In genomic region chr16:85446846-85447656, GRCh38 we compare ENCODE assay signal across 1 cellular context.
TF ChIP-seq lines count a peak whose summit lies in the region.

No MANE protein-coding gene starts in this region.

TF ChIP-seq in HepG2, 621 proteins besides CTCF, POLR2A, EP300 and RAD21 (continued from another document and continues in another):
- TF ChIP-seq CREB3 (CRISPR knock-in tag; IDR thresholded peaks at IDR 0.05) (no peak), TFDP1 (CRISPR knock-in tag; IDR thresholded peaks at IDR 0.05; ENCODE audit: borderline replicate concordance) (no peak), ZNF350 (CRISPR knock-in tag; IDR thresholded peaks at IDR 0.05; ENCODE audit: borderline replicate concordance, low read depth) (no peak; the same call in 1 of the 2 replicates), ZNF652 (CRISPR knock-in tag; IDR thresholded peaks at IDR 0.05; ENCODE audit: borderline replicate concordance, low read depth) (no peak), PPARG (CRISPR knock-in tag; conservative IDR thresholded peaks at IDR 0.05) (no peak), PCBP1 (IDR thresholded peaks at IDR 0.05; ENCODE audit: borderline replicate concordance, low read depth, low read length) (no peak), KAT2B (IDR thresholded peaks at IDR 0.05; ENCODE audit: borderline replicate concordance, low read depth, low read length) (no peak), CCDC6 (CRISPR knock-in tag; IDR thresholded peaks at IDR 0.05) (no peak), SALL2 (CRISPR knock-in tag; IDR thresholded peaks at IDR 0.05) (no peak), MTF1 (CRISPR knock-in tag; IDR thresholded peaks at IDR 0.05) (no peak), ZNF30 (CRISPR knock-in tag; IDR thresholded peaks at IDR 0.05) (no peak), PAF1 (CRISPR knock-in tag; IDR thresholded peaks at IDR 0.05) (no peak), NR2C2 (CRISPR knock-in tag; IDR thresholded peaks at IDR 0.05; ENCODE audit: borderline replicate concordance) (peak; percentile 78), ZNF615 (CRISPR knock-in tag; IDR thresholded peaks at IDR 0.05; ENCODE audit: borderline replicate concordance) (no peak), ELF4 (CRISPR knock-in tag; IDR thresholded peaks at IDR 0.05; ENCODE audit: borderline replicate concordance) (no peak), ERF (CRISPR knock-in tag; IDR thresholded peaks at IDR 0.05) (0 out of 2 replicates have a peak, but pooled peaks have one; percentile 22), ZNF281 (CRISPR knock-in tag; IDR thresholded peaks at IDR 0.05; ENCODE audit: borderline replicate concordance) (no peak), ZNF639 (CRISPR knock-in tag; conservative IDR thresholded peaks at IDR 0.05) (no peak), ZSCAN20 (CRISPR knock-in tag; IDR thresholded peaks at IDR 0.05; ENCODE audit: borderline replicate concordance) (no peak), HNRNPK (IDR thresholded peaks at IDR 0.05; ENCODE audit: low read depth, low read length, poor library complexity, severe bottlenecking) (no peak), HMGXB4 (CRISPR knock-in tag; IDR thresholded peaks at IDR 0.05; ENCODE audit: borderline replicate concordance in 1 of 2, low read depth in 1 of 2) (0 out of 4 replicates have a peak, but pooled peaks of 1 of the 2 experiments have one; percentile 2), ZFX (CRISPR knock-in tag; IDR thresholded peaks at IDR 0.05; ENCODE audit: low read depth) (peak; percentile 51; the same call in 1 of the 2 replicates)
- TF ChIP-seq, protein P1, sequence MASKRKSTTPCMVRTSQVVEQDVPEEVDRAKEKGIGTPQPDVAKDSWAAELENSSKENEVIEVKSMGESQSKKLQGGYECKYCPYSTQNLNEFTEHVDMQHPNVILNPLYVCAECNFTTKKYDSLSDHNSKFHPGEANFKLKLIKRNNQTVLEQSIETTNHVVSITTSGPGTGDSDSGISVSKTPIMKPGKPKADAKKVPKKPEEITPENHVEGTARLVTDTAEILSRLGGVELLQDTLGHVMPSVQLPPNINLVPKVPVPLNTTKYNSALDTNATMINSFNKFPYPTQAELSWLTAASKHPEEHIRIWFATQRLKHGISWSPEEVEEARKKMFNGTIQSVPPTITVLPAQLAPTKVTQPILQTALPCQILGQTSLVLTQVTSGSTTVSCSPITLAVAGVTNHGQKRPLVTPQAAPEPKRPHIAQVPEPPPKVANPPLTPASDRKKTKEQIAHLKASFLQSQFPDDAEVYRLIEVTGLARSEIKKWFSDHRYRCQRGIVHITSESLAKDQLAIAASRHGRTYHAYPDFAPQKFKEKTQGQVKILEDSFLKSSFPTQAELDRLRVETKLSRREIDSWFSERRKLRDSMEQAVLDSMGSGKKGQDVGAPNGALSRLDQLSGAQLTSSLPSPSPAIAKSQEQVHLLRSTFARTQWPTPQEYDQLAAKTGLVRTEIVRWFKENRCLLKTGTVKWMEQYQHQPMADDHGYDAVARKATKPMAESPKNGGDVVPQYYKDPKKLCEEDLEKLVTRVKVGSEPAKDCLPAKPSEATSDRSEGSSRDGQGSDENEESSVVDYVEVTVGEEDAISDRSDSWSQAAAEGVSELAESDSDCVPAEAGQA (IDR thresholded peaks at IDR 0.05; ENCODE audit: low read depth), result no peak
- TF ChIP-seq, protein P1 (CRISPR knock-in tag; IDR thresholded peaks at IDR 0.05; ENCODE audit: borderline replicate concordance), result no peak
- TF ChIP-seq, protein P2, sequence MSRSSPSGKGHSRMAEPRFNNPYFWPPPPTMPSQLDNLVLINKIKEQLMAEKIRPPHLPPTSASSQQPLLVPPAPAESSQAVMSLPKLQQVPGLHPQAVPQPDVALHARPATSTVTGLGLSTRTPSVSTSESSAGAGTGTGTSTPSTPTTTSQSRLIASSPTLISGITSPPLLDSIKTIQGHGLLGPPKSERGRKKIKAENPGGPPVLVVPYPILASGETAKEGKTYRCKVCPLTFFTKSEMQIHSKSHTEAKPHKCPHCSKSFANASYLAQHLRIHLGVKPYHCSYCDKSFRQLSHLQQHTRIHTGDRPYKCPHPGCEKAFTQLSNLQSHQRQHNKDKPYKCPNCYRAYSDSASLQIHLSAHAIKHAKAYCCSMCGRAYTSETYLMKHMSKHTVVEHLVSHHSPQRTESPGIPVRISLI (CRISPR knock-in tag; IDR thresholded peaks at IDR 0.05; ENCODE audit: borderline replicate concordance), result no peak
- TF ChIP-seq, protein P3, sequence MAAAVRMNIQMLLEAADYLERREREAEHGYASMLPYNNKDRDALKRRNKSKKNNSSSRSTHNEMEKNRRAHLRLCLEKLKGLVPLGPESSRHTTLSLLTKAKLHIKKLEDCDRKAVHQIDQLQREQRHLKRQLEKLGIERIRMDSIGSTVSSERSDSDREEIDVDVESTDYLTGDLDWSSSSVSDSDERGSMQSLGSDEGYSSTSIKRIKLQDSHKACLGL (CRISPR knock-in tag; IDR thresholded peaks at IDR 0.05), result no peak; the same call in 1 of the 2 replicates
- TF ChIP-seq, protein P4, sequence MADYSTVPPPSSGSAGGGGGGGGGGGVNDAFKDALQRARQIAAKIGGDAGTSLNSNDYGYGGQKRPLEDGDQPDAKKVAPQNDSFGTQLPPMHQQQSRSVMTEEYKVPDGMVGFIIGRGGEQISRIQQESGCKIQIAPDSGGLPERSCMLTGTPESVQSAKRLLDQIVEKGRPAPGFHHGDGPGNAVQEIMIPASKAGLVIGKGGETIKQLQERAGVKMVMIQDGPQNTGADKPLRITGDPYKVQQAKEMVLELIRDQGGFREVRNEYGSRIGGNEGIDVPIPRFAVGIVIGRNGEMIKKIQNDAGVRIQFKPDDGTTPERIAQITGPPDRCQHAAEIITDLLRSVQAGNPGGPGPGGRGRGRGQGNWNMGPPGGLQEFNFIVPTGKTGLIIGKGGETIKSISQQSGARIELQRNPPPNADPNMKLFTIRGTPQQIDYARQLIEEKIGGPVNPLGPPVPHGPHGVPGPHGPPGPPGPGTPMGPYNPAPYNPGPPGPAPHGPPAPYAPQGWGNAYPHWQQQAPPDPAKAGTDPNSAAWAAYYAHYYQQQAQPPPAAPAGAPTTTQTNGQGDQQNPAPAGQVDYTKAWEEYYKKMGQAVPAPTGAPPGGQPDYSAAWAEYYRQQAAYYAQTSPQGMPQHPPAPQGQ (CRISPR knock-in tag; IDR thresholded peaks at IDR 0.05; ENCODE audit: borderline replicate concordance), result no peak
- TF ChIP-seq, protein P5, sequence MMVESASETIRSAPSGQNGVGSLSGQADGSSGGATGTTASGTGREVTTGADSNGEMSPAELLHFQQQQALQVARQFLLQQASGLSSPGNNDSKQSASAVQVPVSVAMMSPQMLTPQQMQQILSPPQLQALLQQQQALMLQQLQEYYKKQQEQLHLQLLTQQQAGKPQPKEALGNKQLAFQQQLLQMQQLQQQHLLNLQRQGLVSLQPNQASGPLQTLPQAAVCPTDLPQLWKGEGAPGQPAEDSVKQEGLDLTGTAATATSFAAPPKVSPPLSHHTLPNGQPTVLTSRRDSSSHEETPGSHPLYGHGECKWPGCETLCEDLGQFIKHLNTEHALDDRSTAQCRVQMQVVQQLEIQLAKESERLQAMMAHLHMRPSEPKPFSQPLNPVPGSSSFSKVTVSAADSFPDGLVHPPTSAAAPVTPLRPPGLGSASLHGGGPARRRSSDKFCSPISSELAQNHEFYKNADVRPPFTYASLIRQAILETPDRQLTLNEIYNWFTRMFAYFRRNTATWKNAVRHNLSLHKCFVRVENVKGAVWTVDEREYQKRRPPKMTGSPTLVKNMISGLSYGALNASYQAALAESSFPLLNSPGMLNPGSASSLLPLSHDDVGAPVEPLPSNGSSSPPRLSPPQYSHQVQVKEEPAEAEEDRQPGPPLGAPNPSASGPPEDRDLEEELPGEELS (CRISPR knock-in tag; IDR thresholded peaks at IDR 0.05), result no peak
